Comparison of ENCODE assay signal across 13 cellular contexts in the genomic region with DNA sequence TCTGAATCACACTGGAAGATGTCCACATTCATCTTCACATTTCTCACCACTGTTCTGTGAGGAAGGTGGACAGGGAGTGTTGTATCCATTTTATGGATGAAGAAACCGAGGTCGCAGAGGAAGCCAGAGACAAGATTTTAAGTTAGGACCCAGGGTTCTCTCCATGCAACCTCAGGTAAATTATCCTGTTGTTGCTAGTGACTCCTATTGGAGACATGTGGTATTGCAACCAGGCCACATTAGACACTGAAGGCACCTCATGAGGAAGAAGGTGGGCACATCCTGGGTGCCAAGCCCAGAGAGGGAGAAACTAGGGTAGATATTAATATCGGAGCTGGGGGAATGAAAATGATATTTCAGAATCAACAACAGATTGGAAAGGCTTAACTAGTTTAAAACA. TPM values are rescaled to one million over a fixed set of nuclear protein-coding genes. Genes with fewer than 3 reads are reported as not detected.
DNase-seq lines count a peak whose midpoint lies in the region; ATAC-seq, FAIRE-seq and TF ChIP-seq lines count a peak whose summit lies in the region.
"Had no signal": no experiment of that assay in that cellular context is flagged by ENCODE, and none has a peak within 500 bp of the region (broad histone marks: within the 10 kb centered on the region; RNA-seq: fewer than 3 reads in every experiment).

No MANE protein-coding gene starts in this region.

- peaks cover 11% of the 10 kb centered on the region for H3K9me3 Mint-ChIP-seq in CD8-positive, alpha-beta T cell

- H3K36me3 Mint-ChIP-seq in CD8-positive, alpha-beta T cell, result no peaks in the 10 kb centered on the region

- peaks cover 8% of the 10 kb centered on the region for H3K27me3 ChIP-seq in CD8-positive, alpha-beta T cell (ENCODE audit: insufficient read depth, low read length)
- peaks cover 2 to 14% of the 10 kb centered on the region in 2 experiments; a peak in 3 of 5 replicates for H3K27me3 ChIP-seq in K562 (ENCODE audit: control insufficient read depth in 2 of 2, insufficient read depth in 2 of 2, low read length in 2 of 2)
- peaks cover 46% of the 10 kb centered on the region for H3K27me3 ChIP-seq in neural cell (ENCODE audit: insufficient read depth, low read depth, low read length)
- no peaks in the 10 kb centered on the region for H3K27me3 ChIP-seq in prostate gland (replicated peaks; ENCODE audit: insufficient read depth)

- no peaks in the 10 kb centered on the region for H3F3A ChIP-seq in neural cell (ENCODE audit: insufficient read depth, low read length, poor library complexity, severe bottlenecking)

- CTCF ChIA-PET in CD8-positive, alpha-beta T cell (lab: Charles Lee), result interaction anchor here (0.6 to 2.5 kb wide), 8 partner anchors 11 to 472 kb away, joined by 3 to 9 read pairs (median 4); no protein-coding TSS in a partner anchor
- CTCF ChIA-PET in HEK293 (lab: Yijun Ruan, JAX) (interaction anchor here (0.6 to 3.9 kb wide), 38 partner anchors 9 to 1276 kb away, joined by 3 to 94 read pairs (median 4); no protein-coding TSS in a partner anchor), K562 (lab: Yijun Ruan, JAX; ENCODE audit: low intra/inter-chr PET ratio) (interaction anchor here (1.5 to 1.7 kb wide), 2 partner anchors 97 to 158 kb away, joined by 4 to 7 read pairs; no protein-coding TSS in a partner anchor)

- no peak overlapping the region for H3K27ac Mint-ChIP-seq in CD8-positive, alpha-beta T cell

- no peak overlapping the region for H3K4me2 ChIP-seq in K562 (ENCODE audit: insufficient read depth, low read length)
- H3K4me2 ChIP-seq in neural cell (ENCODE audit: low read length), result no peak overlapping the region

- POLR2A ChIA-PET in CD8-positive, alpha-beta T cell (lab: Charles Lee), result no interaction called here
- POLR2A ChIA-PET in HEK293 (lab: Yijun Ruan, JAX), result no interaction called here
- POLR2A ChIA-PET in K562 (lab: Yijun Ruan, JAX), result interaction anchor here (0.7 kb wide), 1 partner anchor 106 kb away, joined by 4 read pairs; no protein-coding TSS in a partner anchor

- H3K9me1 ChIP-seq in K562 (ENCODE audit: control insufficient read depth, insufficient read depth, low read length), result no peaks in the 10 kb centered on the region

- H3K4me3 ChIP-seq in CD8-positive, alpha-beta T cell (ENCODE audit: low read depth, low read length), result no peak overlapping the region
- H3K4me3 ChIP-seq in HEK293 (ENCODE audit: low read depth, low read length) (no peak overlapping the region), K562 (no peak overlapping the region), neural cell (ENCODE audit: low read length) (no peak overlapping the region), prostate gland (no peak overlapping the region)

- H3K4me3 Mint-ChIP-seq in CD8-positive, alpha-beta T cell, result no peak overlapping the region

- H4K20me1 ChIP-seq in K562 (replicated peaks; ENCODE audit: control insufficient read depth, insufficient read depth, low read length), result no peaks in the 10 kb centered on the region
- no peaks in the 10 kb centered on the region for H4K20me1 ChIP-seq in neural cell (ENCODE audit: insufficient read depth)

- FAIRE-seq in K562 (lab: Jason Lieb, UNC), result peak; percentile 23

- no TSS peak for BruUV-seq in K562 (replicated peaks; lab: Mats Ljungman, UMichigan)

- peaks cover 61% of the 10 kb centered on the region for H3K27me3 Mint-ChIP-seq in CD8-positive, alpha-beta T cell (ENCODE audit: low read depth)

- TF ChIP-seq POLR2A in K562 (conservative IDR thresholded peaks at IDR 0.05) (no peak), prostate gland (IDR thresholded peaks at IDR 0.05) (no peak)

- H3K9ac ChIP-seq in K562 (ENCODE audit: insufficient read depth in 1 of 2, low read depth in 2 of 2, low read length in 2 of 2), result no peak overlapping the region
- H3K9ac ChIP-seq in neural cell (ENCODE audit: low read length), result no peak overlapping the region

- DNase-seq in CD8-positive, alpha-beta T cell, result no peak
- DNase-seq in K562 (ENCODE audit: extremely low read depth in 1 of 4, low spot score in 3 of 4), result peak in 3 of 4 experiments; percentile 38 to 69 (median 65)
- no peak for DNase-seq in RKO (ENCODE audit: low spot score)
- no peak for DNase-seq in cerebellar cortex (ENCODE audit: low spot score)
- DNase-seq in prostate gland (ENCODE audit: low spot score), result no peak
- DNase-seq in posterior cingulate gyrus, result no peak
- DNase-seq: GF-D8; NCI-H2171; stimulated activated CD4-positive, alpha-beta T cell treated with anti-CD3 and anti-CD28 coated beads, Interleukin-15, amount 100 ng/mL, for 24 hours; stimulated activated naive CD4-positive, alpha-beta T cell treated with Interleukin-2 at 50 U/mL for 16 hours had no signal

- H2AFZ ChIP-seq in K562 (ENCODE audit: low read depth, low read length), result no peak overlapping the region
- no peak overlapping the region for H2AFZ ChIP-seq in neural cell (ENCODE audit: low read depth, low read length)

- H3K9me3 ChIP-seq in CD8-positive, alpha-beta T cell (ENCODE audit: low read length), result no peaks in the 10 kb centered on the region
- H3K9me3 ChIP-seq in HEK293 (ENCODE audit: control insufficient read depth, insufficient read depth, low read depth, low read length) (no peaks in the 10 kb centered on the region), K562 (replicated peaks; ENCODE audit: control insufficient read depth, insufficient read depth, low read depth, low read length) (peaks cover 3% of the 10 kb centered on the region), neural cell (ENCODE audit: low read length) (peaks cover 9% of the 10 kb centered on the region), prostate gland (no peaks in the 10 kb centered on the region)

- peaks cover 7% of the 10 kb centered on the region for H3K4me1 Mint-ChIP-seq in CD8-positive, alpha-beta T cell (ENCODE audit: low read depth)

- ATAC-seq in CD8-positive, alpha-beta T cell, result no peak
- ATAC-seq in K562, result no peak

- no peaks in the 10 kb centered on the region for H3K4me1 ChIP-seq in CD8-positive, alpha-beta T cell (ENCODE audit: insufficient read depth, low read length)
- no peaks in the 10 kb centered on the region for H3K4me1 ChIP-seq in HEK293 (ENCODE audit: control insufficient read depth, insufficient read depth, low read length)
- peaks cover 0 to 9% of the 10 kb centered on the region in 2 experiments; a peak in 4 of 5 replicates for H3K4me1 ChIP-seq in K562 (replicated peaks in 1 of 2; ENCODE audit: control insufficient read depth in 2 of 2, insufficient read depth in 2 of 2, low read length in 2 of 2)
- no peaks in the 10 kb centered on the region for H3K4me1 ChIP-seq in prostate gland (replicated peaks)

- no peaks in the 10 kb centered on the region for H3K9me2 ChIP-seq in neural cell (ENCODE audit: insufficient read depth, low read length)

- TF ChIP-seq EP300 in K562 (IDR thresholded peaks at IDR 0.05; ENCODE audit: low read length), result no peak
- TF ChIP-seq EP300 in neural cell (conservative IDR thresholded peaks at IDR 0.05; ENCODE audit: poor library complexity, severe bottlenecking), result no peak

- intact Hi-C loops in CD8-positive, alpha-beta T cell (cut with DNase I, micrococcal nuclease), result loop anchor here in 1 of 2 experiments (1.0 to 5.0 kb wide), 2 partner anchors 98 to 159 kb away; no protein-coding TSS in a partner anchor
- intact Hi-C loops in K562 (cut with micrococcal nuclease), result loop anchor here (5.0 kb wide), 1 partner anchor 164 kb away; no protein-coding TSS in a partner anchor
- intact Hi-C loops in prostate gland (cut with DNase I), result loop anchor here (5.0 kb wide), 1 partner anchor 99 kb away; no protein-coding TSS in a partner anchor
- intact Hi-C loops in posterior cingulate gyrus (cut with DNase I), result loop anchor here (5.0 kb wide), 2 partner anchors 99 to 159 kb away; no protein-coding TSS in a partner anchor

- in situ Hi-C loops in K562 (cut with MboI), result loop anchor here (25.0 kb wide), 2 partner anchors 206 to 856 kb away; partner anchors contain the start of gene STH

- H3K79me2 ChIP-seq in K562 (ENCODE audit: control insufficient read depth, insufficient read depth, low read length) (no peaks in the 10 kb centered on the region), neural cell (replicated peaks; ENCODE audit: insufficient read depth, low read length) (no peaks in the 10 kb centered on the region)

- TF ChIP-seq RAD21 in K562 (CRISPR knock-in tag; conservative IDR thresholded peaks at IDR 0.05 in 1 of 2, IDR thresholded peaks at IDR 0.05 in 1 of 2) (no peak; a peak in 1 of 4 replicates), neural cell (conservative IDR thresholded peaks at IDR 0.05) (no peak)

- no peaks in the 10 kb centered on the region for H3K36me3 ChIP-seq in CD8-positive, alpha-beta T cell (ENCODE audit: insufficient read depth, low read length)
- H3K36me3 ChIP-seq in HEK293 (ENCODE audit: control insufficient read depth in 2 of 2, insufficient read depth in 1 of 2, low read length in 2 of 2), result no peaks in the 10 kb centered on the region
- H3K36me3 ChIP-seq in K562 (ENCODE audit: control insufficient read depth, insufficient read depth, low read length), result no peaks in the 10 kb centered on the region
- H3K36me3 ChIP-seq in neural cell (ENCODE audit: insufficient read depth, low read length), result no peaks in the 10 kb centered on the region
- H3K36me3 ChIP-seq in prostate gland, result no peaks in the 10 kb centered on the region

- TF ChIP-seq CTCF in CD8-positive, alpha-beta T cell (IDR thresholded peaks at IDR 0.05), result peak; percentile 28
- no peak for TF ChIP-seq CTCF in HEK293 (tag by site-specific recombination; IDR thresholded peaks at IDR 0.05)
- TF ChIP-seq CTCF in K562 (IDR thresholded peaks at IDR 0.05 in 2 of 3, conservative IDR thresholded peaks at IDR 0.05 in 1 of 3; ENCODE audit: insufficient read depth in 2 of 3, low read depth in 1 of 3, low read length in 3 of 3), result peak; percentile 54 to 76 (median 63)
- peak; percentile 44 for TF ChIP-seq CTCF in neural cell (IDR thresholded peaks at IDR 0.05; ENCODE audit: poor library complexity, severe bottlenecking)
- TF ChIP-seq CTCF in prostate gland (IDR thresholded peaks at IDR 0.05), result peak in 1 of 4 experiments; percentile 35

- 10% methylated on average over 3 of the region's 3 CpGs for whole genome bisulfite sequencing in K562 (ENCODE audit: insufficient coverage, low coverage, missing lambda C conversion rate)
- 97% methylated on average over 3 of the region's 3 CpGs for WGBS in prostate gland

- no peak overlapping the region for H3K27ac ChIP-seq in CD8-positive, alpha-beta T cell (ENCODE audit: low read depth, low read length)
- H3K27ac ChIP-seq in HEK293 (ENCODE audit: extremely low read depth, low read depth, low read length) (no peak overlapping the region), K562 (ENCODE audit: extremely low read depth, low read depth, low read length) (no peak overlapping the region), neural cell (ENCODE audit: low read length) (no peak overlapping the region), prostate gland (no peak overlapping the region)

RNA-seq across cellular contexts. Expression of gene WNT9B, which starts 8.5 kb away (rescaled TPM):
- total RNA-seq in CD8-positive, alpha-beta T cell, result not detected
- total RNA-seq in K562 (2011; cell fraction: chromatin; rRNA removed; ENCODE audit: low replicate concordance), result not detected in 2 replicates
- total RNA-seq in K562 (2011; cell fraction: nucleolus; rRNA removed), result not detected in 2 replicates
- not detected in 2 replicates for total RNA-seq in K562 (2011; cell fraction: nucleoplasm; rRNA removed)
- not detected in 2 replicates for total RNA-seq in K562 (2014; rRNA removed)
- not detected in 2 replicates for total RNA-seq in K562 (2014; rRNA removed; fragmentation: Illumina TruSeq; extraction: Trizol)
- not detected in 2 replicates for total RNA-seq in K562 (2015; rRNA removed; fragmentation: Illumina TruSeq; extraction: Trizol)
- total RNA-seq in K562 (2021), result not detected in 2 replicates
- polyA plus RNA-seq in K562 (2011; rRNA removed), result not detected in 2 replicates
- polyA plus RNA-seq in K562 (2011; cell fraction: cytosol; rRNA removed), result not detected in 2 replicates
- not detected in 2 replicates for polyA plus RNA-seq in K562 (2011; cell fraction: nucleus; rRNA removed)
- polyA plus RNA-seq in K562 (2012), result not detected in 2 replicates
- not detected in 2 replicates for polyA plus RNA-seq in K562 (2014; fragmentation: Illumina TruSeq; extraction: Trizol)
- not detected for polyA plus RNA-seq in K562 (2014; fragmentation: Nextera tagmentation; extraction: Ambion mirVana)
- polyA plus RNA-seq in K562 (2014; rRNA removed), result not detected in 2 replicates
- polyA minus RNA-seq in K562 (2011; rRNA and poly(A)+ RNA removed), result not detected in 2 replicates
- not detected in 2 replicates for polyA minus RNA-seq in K562 (2011; cell fraction: cytosol; rRNA and poly(A)+ RNA removed)
- not detected in 2 replicates for polyA minus RNA-seq in K562 (2011; cell fraction: nucleus; rRNA and poly(A)+ RNA removed)
- polyA plus RNA-seq in neural cell, result not detected in 2 replicates
- polyA minus RNA-seq in neural cell, result not detected in 2 replicates
- total RNA-seq in prostate gland, result 1 to 10 TPM in 1 of 2 donors, under 1 TPM in 1; 0.85 to 1.5 TPM
- total RNA-seq: activated CD8-positive, alpha-beta memory T cell treated with anti-CD3 and anti-CD28 coated beads for 36 hours had no signal

RNA-seq across cellular contexts. Expression of gene WNT3, which starts 24.3 kb away (rescaled TPM):
- not detected for total RNA-seq in CD8-positive, alpha-beta T cell
- total RNA-seq in K562 (2011; cell fraction: chromatin; rRNA removed; ENCODE audit: low replicate concordance), result 8.1 and 10.9 TPM in 2 replicates
- total RNA-seq in K562 (2011; cell fraction: nucleolus; rRNA removed), result 6.1 and 6.8 TPM in 2 replicates
- 7.8 and 8.3 TPM in 2 replicates for total RNA-seq in K562 (2011; cell fraction: nucleoplasm; rRNA removed)
- total RNA-seq in K562 (2014; rRNA removed) (1.5 and 2.9 TPM in 2 replicates), K562 (2014; rRNA removed; fragmentation: Illumina TruSeq; extraction: Trizol) (2.2 and 2.4 TPM in 2 replicates), K562 (2015; rRNA removed; fragmentation: Illumina TruSeq; extraction: Trizol) (2.6 and 2.8 TPM in 2 replicates), K562 (2021) (2.7 and 3.5 TPM in 2 replicates), prostate gland (1 to 10 TPM; 2.0 to 7.7 TPM)
- polyA plus RNA-seq in K562 (2011; rRNA removed) (5.9 and 6.1 TPM in 2 replicates), K562 (2014; fragmentation: Illumina TruSeq; extraction: Trizol) (3.2 and 3.6 TPM in 2 replicates), K562 (2014; fragmentation: Nextera tagmentation; extraction: Ambion mirVana) (1 to 10 TPM; 2.1 to 3.5 TPM), K562 (2014; rRNA removed) (2.5 and 3.3 TPM in 2 replicates), neural cell (7.6 TPM in 2 replicates)
- 3.4 and 3.9 TPM in 2 replicates for polyA plus RNA-seq in K562 (2011; cell fraction: cytosol; rRNA removed)
- 18.0 and 19.7 TPM in 2 replicates for polyA plus RNA-seq in K562 (2011; cell fraction: nucleus; rRNA removed)
- polyA plus RNA-seq in K562 (2012), result 2.5 and 2.8 TPM in 2 replicates
- polyA minus RNA-seq in K562 (2011; rRNA and poly(A)+ RNA removed), result 2.9 and 3.6 TPM in 2 replicates
- polyA minus RNA-seq in K562 (2011; cell fraction: cytosol; rRNA and poly(A)+ RNA removed), result 2.0 and 2.4 TPM in 2 replicates
- polyA minus RNA-seq in K562 (2011; cell fraction: nucleus; rRNA and poly(A)+ RNA removed), result 2.6 and 2.7 TPM in 2 replicates
- polyA minus RNA-seq in neural cell, result 6.1 and 7.1 TPM in 2 replicates

Comparison
In these comparisons a context has a peak if more than half of its experiments do, and no peak if none do; other contexts are left out.
1. DNase-seq: peak in K562 (3 of 4); none in CD8-positive, alpha-beta T cell (0 of 7), RKO (single experiment), cerebellar cortex (single experiment), prostate gland (single experiment) and posterior cingulate gyrus (0 of 10).